In genomic region chr19:44587863-44588752, GRCh38 we compare ENCODE assay signal across 8 cellular contexts. TPM values are rescaled to one million over a fixed set of nuclear protein-coding genes. Genes with fewer than 3 reads are reported as not detected.
DNase-seq lines count a peak whose midpoint lies in the region; ATAC-seq and TF ChIP-seq lines count a peak whose summit lies in the region.

No MANE protein-coding gene starts in this region.

- ATAC-seq in Right ventricle myocardium superior (ENCODE audit: poor library complexity) = no peak
- peak; percentile 70 for ATAC-seq in thoracic aorta (ENCODE audit: insufficient number of reproducible peaks, low FRiP score, low read depth)
- ATAC-seq in GM21717 (IDR thresholded peaks at IDR 0.05; ENCODE audit: unreplicated experiment) = no peak

- peak; percentile 34 for TF ChIP-seq CTCF in cardiac muscle cell (IDR thresholded peaks at IDR 0.05; ENCODE audit: low read depth, low read length)
- TF ChIP-seq CTCF in foreskin fibroblast (IDR thresholded peaks at IDR 0.05; ENCODE audit: low read depth, low read length) = peak; percentile 29
- no peak for TF ChIP-seq CTCF in thoracic aorta (IDR thresholded peaks at IDR 0.05)
- no peak for TF ChIP-seq CTCF in MM.1S (IDR thresholded peaks at IDR 0.05; ENCODE audit: low read length)

- H3K9me3 ChIP-seq in cardiac muscle cell (ENCODE audit: low read depth) (no peaks in the 10 kb centered on the region), thoracic aorta (no peaks in the 10 kb centered on the region), MM.1S (replicated peaks; ENCODE audit: insufficient read depth, low read length) (no peaks in the 10 kb centered on the region)

- no peak overlapping the region for H3K4me2 ChIP-seq in MM.1S (ENCODE audit: low read depth, low read length)

- intact Hi-C loops in Right ventricle myocardium superior (cut with DNase I) = no loop called here

- no peak overlapping the region for H2AFZ ChIP-seq in MM.1S (ENCODE audit: low read length)

- no peak overlapping the region for H3K9ac ChIP-seq in MM.1S (ENCODE audit: low read length)

- H3K27ac ChIP-seq in cardiac muscle cell (no peak overlapping the region), thoracic aorta (peak overlapping the region in 1 of 2 donors; percentile 19), MM.1S (ENCODE audit: low read length) (no peak overlapping the region)

- H3K9me2 ChIP-seq in MM.1S (replicated peaks; ENCODE audit: insufficient read depth, low read length) = no peaks in the 10 kb centered on the region

- H3F3A ChIP-seq in MM.1S (ENCODE audit: insufficient read depth, low read length) = no peaks in the 10 kb centered on the region

- no peak overlapping the region for H3K4me3 ChIP-seq in cardiac muscle cell
- H3K4me3 ChIP-seq in foreskin fibroblast (ENCODE audit: low read depth in 1 of 2, low read length in 2 of 2) = no peak overlapping the region
- no peak overlapping the region for H3K4me3 ChIP-seq in thoracic aorta
- no peak overlapping the region for H3K4me3 ChIP-seq in MM.1S (ENCODE audit: low read length)

- DNase-seq in cardiac muscle cell (ENCODE audit: low read depth in 1 of 2, low spot score in 1 of 2) = peak in 1 of 2 donors; percentile 94
- no peak for DNase-seq in Right ventricle myocardium superior
- DNase-seq in SW 1271 (lab: John Stamatoyannopoulos, UW) = peak; percentile 27 to 74
- DNase-seq in foreskin fibroblast = peak; percentile 79 to 89
- no peak for DNase-seq in thoracic aorta (ENCODE audit: low spot score)
- no peak for DNase-seq in NCI-H187 treated with DMSO at 0.1 percent for 48 hours (lab: John Stamatoyannopoulos, UW)
- no peak for DNase-seq in MM.1S

- H3K79me2 ChIP-seq in MM.1S (ENCODE audit: low read length) = no peaks in the 10 kb centered on the region

- H3K4me1 ChIP-seq in cardiac muscle cell (ENCODE audit: low read depth) = no peaks in the 10 kb centered on the region
- H3K4me1 ChIP-seq in thoracic aorta (ENCODE audit: control insufficient read depth in 1 of 2, low read depth in 2 of 2) = no peaks in the 10 kb centered on the region
- H3K4me1 ChIP-seq in MM.1S (ENCODE audit: low read length) = no peaks in the 10 kb centered on the region

- H3K27me3 ChIP-seq in cardiac muscle cell (no peaks in the 10 kb centered on the region), thoracic aorta (replicated peaks; ENCODE audit: insufficient read depth) (no peaks in the 10 kb centered on the region), MM.1S (replicated peaks; ENCODE audit: insufficient read depth, low read length) (peaks cover 7% of the 10 kb centered on the region; the same call in 1 of the 2 replicates)

- H4K20me1 ChIP-seq in MM.1S (ENCODE audit: insufficient read depth, low read length) = no peaks in the 10 kb centered on the region

- H3K36me3 ChIP-seq in cardiac muscle cell (no peaks in the 10 kb centered on the region), thoracic aorta (no peaks in the 10 kb centered on the region), MM.1S (replicated peaks; ENCODE audit: insufficient read depth, low read length) (no peaks in the 10 kb centered on the region)

RNA-seq across cellular contexts. Expression of gene IGSF23, which starts 25.3 kb away (rescaled TPM):
- total RNA-seq in cardiac muscle cell = not detected in 2 replicates
- not detected in 2 replicates for polyA plus RNA-seq in cardiac muscle cell
- total RNA-seq in Right ventricle myocardium superior = not detected
- total RNA-seq in thoracic aorta = not detected

RNA-seq across cellular contexts. Expression of gene PVR, which starts 55.6 kb away (rescaled TPM):
- 18.4 and 20.8 TPM in 2 replicates for total RNA-seq in cardiac muscle cell
- polyA plus RNA-seq in cardiac muscle cell = 18.7 and 19.6 TPM in 2 replicates
- 32.1 TPM for total RNA-seq in Right ventricle myocardium superior
- total RNA-seq in thoracic aorta = 100 to 1,000 TPM in 1 of 2 donors, 10 to 100 TPM in 1; 59.7 to 102 TPM

RNA-seq across cellular contexts. Expression of gene CEACAM20, which starts 58.6 kb away (rescaled TPM):
- total RNA-seq in cardiac muscle cell (not detected in 2 replicates), Right ventricle myocardium superior (not detected), thoracic aorta (not detected)
- polyA plus RNA-seq in cardiac muscle cell = not detected in 2 replicates

Comparison
In these comparisons a context has a peak if more than half of its experiments do, and no peak if none do; other contexts are left out.
1. DNase-seq: peak in SW 1271 (2 of 2) and foreskin fibroblast (2 of 2); none in Right ventricle myocardium superior (single experiment), thoracic aorta (single experiment), NCI-H187 treated with DMSO at 0.1 percent for 48 hours (single experiment) and MM.1S (single experiment).
2. CTCF ChIP-seq: peak in cardiac muscle cell (single experiment) and foreskin fibroblast (single experiment); none in thoracic aorta (single experiment) and MM.1S (single experiment).